In the genomic region with DNA sequence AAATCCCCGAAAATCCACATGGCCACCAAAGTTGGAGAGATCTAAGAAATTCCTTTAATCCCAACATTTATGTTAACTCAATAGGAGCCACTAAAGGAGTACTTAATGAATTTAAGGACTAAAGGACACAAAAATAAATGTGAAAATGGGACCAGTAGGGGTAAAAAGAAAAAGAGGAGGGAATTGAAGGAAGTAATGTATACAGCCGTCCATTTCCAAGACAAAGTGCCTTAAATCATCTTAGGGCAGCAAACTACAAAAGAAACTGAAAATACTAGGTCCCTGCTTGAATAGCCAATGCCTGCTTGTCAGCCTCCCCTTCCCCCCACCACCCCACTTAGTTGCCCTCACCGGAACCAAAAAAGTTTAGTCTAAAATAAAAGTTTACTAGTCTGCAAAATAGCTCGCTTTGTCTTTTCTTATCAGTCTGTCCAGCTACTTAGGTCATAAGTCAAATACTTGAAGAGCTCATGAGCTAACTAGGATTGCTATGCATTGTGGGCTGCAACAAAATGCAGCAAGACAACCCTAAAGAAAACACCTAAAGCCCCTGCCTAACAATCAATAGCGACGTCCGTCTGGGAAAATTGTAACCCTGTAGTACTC, we compare ENCODE assay signal across 1 cellular context.
A peak's percentile ranks its signal among the peaks of the same experiment; 100 is the strongest.
TF ChIP-seq lines count a peak whose summit lies in the region.

No MANE protein-coding gene starts in this region.

TF ChIP-seq in K562, 482 proteins besides CTCF, POLR2A, EP300 and RAD21 (continued from another document and continues in another):
- TF ChIP-seq, protein P1, sequence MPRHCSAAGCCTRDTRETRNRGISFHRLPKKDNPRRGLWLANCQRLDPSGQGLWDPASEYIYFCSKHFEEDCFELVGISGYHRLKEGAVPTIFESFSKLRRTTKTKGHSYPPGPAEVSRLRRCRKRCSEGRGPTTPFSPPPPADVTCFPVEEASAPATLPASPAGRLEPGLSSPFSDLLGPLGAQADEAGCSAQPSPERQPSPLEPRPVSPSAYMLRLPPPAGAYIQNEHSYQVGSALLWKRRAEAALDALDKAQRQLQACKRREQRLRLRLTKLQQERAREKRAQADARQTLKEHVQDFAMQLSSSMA (CRISPR knock-in tag; IDR thresholded peaks at IDR 0.05): no peak
- TF ChIP-seq, protein P2, sequence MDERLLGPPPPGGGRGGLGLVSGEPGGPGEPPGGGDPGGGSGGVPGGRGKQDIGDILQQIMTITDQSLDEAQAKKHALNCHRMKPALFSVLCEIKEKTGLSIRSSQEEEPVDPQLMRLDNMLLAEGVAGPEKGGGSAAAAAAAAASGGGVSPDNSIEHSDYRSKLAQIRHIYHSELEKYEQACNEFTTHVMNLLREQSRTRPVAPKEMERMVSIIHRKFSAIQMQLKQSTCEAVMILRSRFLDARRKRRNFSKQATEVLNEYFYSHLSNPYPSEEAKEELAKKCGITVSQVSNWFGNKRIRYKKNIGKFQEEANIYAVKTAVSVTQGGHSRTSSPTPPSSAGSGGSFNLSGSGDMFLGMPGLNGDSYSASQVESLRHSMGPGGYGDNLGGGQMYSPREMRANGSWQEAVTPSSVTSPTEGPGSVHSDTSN (CRISPR knock-in tag; IDR thresholded peaks at IDR 0.05; ENCODE audit: low read depth): no peak
- TF ChIP-seq, protein P2 (tag; conservative IDR thresholded peaks at IDR 0.05; ENCODE audit: low read depth): peak; percentile 64; the same call in 1 of the 2 replicates
- TF ChIP-seq, protein P3, sequence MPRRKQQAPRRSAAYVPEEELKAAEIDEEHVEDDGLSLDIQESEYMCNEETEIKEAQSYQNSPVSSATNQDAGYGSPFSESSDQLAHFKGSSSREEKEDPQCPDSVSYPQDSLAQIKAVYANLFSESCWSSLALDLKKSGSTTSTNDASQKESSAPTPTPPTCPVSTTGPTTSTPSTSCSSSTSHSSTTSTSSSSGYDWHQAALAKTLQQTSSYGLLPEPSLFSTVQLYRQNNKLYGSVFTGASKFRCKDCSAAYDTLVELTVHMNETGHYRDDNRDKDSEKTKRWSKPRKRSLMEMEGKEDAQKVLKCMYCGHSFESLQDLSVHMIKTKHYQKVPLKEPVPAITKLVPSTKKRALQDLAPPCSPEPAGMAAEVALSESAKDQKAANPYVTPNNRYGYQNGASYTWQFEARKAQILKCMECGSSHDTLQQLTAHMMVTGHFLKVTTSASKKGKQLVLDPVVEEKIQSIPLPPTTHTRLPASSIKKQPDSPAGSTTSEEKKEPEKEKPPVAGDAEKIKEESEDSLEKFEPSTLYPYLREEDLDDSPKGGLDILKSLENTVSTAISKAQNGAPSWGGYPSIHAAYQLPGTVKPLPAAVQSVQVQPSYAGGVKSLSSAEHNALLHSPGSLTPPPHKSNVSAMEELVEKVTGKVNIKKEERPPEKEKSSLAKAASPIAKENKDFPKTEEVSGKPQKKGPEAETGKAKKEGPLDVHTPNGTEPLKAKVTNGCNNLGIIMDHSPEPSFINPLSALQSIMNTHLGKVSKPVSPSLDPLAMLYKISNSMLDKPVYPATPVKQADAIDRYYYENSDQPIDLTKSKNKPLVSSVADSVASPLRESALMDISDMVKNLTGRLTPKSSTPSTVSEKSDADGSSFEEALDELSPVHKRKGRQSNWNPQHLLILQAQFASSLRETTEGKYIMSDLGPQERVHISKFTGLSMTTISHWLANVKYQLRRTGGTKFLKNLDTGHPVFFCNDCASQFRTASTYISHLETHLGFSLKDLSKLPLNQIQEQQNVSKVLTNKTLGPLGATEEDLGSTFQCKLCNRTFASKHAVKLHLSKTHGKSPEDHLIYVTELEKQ (CRISPR knock-in tag; IDR thresholded peaks at IDR 0.05): no peak
- TF ChIP-seq ZZZ3 (IDR thresholded peaks at IDR 0.05): no peak
- TF ChIP-seq, protein P4, sequence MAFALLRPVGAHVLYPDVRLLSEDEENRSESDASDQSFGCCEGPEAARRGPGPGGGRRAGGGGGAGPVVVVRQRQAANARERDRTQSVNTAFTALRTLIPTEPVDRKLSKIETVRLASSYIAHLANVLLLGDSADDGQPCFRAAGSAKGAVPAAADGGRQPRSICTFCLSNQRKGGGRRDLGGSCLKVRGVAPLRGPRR (CRISPR knock-in tag; IDR thresholded peaks at IDR 0.05): no peak
- TF ChIP-seq HNRNPL (IDR thresholded peaks at IDR 0.05; ENCODE audit: low read depth, low read length): no peak
- peak; percentile 34; the same call in 1 of the 2 replicates for TF ChIP-seq CREB1 (IDR thresholded peaks at IDR 0.05)
- TF ChIP-seq CREB1 (CRISPR knock-in tag; IDR thresholded peaks at IDR 0.05): no peak
- TF ChIP-seq CREM (IDR thresholded peaks at IDR 0.05; ENCODE audit: low read depth): 0 out of 2 replicates have a peak, but pooled peaks have one; percentile 25
- TF ChIP-seq, protein P5, sequence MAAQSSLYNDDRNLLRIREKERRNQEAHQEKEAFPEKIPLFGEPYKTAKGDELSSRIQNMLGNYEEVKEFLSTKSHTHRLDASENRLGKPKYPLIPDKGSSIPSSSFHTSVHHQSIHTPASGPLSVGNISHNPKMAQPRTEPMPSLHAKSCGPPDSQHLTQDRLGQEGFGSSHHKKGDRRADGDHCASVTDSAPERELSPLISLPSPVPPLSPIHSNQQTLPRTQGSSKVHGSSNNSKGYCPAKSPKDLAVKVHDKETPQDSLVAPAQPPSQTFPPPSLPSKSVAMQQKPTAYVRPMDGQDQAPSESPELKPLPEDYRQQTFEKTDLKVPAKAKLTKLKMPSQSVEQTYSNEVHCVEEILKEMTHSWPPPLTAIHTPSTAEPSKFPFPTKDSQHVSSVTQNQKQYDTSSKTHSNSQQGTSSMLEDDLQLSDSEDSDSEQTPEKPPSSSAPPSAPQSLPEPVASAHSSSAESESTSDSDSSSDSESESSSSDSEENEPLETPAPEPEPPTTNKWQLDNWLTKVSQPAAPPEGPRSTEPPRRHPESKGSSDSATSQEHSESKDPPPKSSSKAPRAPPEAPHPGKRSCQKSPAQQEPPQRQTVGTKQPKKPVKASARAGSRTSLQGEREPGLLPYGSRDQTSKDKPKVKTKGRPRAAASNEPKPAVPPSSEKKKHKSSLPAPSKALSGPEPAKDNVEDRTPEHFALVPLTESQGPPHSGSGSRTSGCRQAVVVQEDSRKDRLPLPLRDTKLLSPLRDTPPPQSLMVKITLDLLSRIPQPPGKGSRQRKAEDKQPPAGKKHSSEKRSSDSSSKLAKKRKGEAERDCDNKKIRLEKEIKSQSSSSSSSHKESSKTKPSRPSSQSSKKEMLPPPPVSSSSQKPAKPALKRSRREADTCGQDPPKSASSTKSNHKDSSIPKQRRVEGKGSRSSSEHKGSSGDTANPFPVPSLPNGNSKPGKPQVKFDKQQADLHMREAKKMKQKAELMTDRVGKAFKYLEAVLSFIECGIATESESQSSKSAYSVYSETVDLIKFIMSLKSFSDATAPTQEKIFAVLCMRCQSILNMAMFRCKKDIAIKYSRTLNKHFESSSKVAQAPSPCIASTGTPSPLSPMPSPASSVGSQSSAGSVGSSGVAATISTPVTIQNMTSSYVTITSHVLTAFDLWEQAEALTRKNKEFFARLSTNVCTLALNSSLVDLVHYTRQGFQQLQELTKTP (IDR thresholded peaks at IDR 0.05; ENCODE audit: low read depth in 1 of 2, partially characterized antibody in 2 of 2): no peak
- TF ChIP-seq, protein P6, sequence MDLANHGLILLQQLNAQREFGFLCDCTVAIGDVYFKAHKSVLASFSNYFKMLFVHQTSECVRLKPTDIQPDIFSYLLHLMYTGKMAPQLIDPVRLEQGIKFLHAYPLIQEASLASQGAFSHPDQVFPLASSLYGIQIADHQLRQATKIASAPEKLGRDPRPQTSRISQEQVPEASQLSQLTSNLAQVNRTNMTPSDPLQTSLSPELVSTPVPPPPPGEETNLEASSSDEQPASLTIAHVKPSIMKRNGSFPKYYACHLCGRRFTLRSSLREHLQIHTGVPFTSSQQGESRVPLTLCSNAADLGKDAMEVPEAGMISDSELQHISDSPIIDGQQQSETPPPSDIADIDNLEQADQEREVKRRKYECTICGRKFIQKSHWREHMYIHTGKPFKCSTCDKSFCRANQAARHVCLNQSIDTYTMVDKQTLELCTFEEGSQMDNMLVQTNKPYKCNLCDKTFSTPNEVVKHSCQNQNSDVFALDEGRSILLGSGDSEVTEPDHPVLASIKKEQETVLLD (IDR thresholded peaks at IDR 0.05): no peak
- TF ChIP-seq MXI1 (IDR thresholded peaks at IDR 0.05; ENCODE audit: low read depth, low read length): no peak
- TF ChIP-seq, protein P7, sequence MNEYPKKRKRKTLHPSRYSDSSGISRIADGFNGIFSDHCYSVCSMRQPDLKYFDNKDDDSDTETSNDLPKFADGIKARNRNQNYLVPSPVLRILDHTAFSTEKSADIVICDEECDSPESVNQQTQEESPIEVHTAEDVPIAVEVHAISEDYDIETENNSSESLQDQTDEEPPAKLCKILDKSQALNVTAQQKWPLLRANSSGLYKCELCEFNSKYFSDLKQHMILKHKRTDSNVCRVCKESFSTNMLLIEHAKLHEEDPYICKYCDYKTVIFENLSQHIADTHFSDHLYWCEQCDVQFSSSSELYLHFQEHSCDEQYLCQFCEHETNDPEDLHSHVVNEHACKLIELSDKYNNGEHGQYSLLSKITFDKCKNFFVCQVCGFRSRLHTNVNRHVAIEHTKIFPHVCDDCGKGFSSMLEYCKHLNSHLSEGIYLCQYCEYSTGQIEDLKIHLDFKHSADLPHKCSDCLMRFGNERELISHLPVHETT (CRISPR knock-in tag; conservative IDR thresholded peaks at IDR 0.05 in 1 of 2, IDR thresholded peaks at IDR 0.05 in 1 of 2): peak in 1 of 2 experiments; percentile 33; a peak in 1 of 4 replicates
- TF ChIP-seq FIP1L1 (IDR thresholded peaks at IDR 0.05; ENCODE audit: low read depth, low read length, poor library complexity, severe bottlenecking): no peak
- TF ChIP-seq, protein P8, sequence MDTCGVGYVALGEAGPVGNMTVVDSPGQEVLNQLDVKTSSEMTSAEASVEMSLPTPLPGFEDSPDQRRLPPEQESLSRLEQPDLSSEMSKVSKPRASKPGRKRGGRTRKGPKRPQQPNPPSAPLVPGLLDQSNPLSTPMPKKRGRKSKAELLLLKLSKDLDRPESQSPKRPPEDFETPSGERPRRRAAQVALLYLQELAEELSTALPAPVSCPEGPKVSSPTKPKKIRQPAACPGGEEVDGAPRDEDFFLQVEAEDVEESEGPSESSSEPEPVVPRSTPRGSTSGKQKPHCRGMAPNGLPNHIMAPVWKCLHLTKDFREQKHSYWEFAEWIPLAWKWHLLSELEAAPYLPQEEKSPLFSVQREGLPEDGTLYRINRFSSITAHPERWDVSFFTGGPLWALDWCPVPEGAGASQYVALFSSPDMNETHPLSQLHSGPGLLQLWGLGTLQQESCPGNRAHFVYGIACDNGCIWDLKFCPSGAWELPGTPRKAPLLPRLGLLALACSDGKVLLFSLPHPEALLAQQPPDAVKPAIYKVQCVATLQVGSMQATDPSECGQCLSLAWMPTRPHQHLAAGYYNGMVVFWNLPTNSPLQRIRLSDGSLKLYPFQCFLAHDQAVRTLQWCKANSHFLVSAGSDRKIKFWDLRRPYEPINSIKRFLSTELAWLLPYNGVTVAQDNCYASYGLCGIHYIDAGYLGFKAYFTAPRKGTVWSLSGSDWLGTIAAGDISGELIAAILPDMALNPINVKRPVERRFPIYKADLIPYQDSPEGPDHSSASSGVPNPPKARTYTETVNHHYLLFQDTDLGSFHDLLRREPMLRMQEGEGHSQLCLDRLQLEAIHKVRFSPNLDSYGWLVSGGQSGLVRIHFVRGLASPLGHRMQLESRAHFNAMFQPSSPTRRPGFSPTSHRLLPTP (IDR thresholded peaks at IDR 0.05; ENCODE audit: borderline replicate concordance, extremely low read depth, insufficient read length): no peak
- no peak for TF ChIP-seq ERF (CRISPR knock-in tag; IDR thresholded peaks at IDR 0.05)
- TF ChIP-seq CBFA2T3 (IDR thresholded peaks at IDR 0.05): peak; percentile 66
- TF ChIP-seq, protein P9, sequence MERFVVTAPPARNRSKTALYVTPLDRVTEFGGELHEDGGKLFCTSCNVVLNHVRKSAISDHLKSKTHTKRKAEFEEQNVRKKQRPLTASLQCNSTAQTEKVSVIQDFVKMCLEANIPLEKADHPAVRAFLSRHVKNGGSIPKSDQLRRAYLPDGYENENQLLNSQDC (CRISPR knock-in tag; IDR thresholded peaks at IDR 0.05): no peak
- TF ChIP-seq XRCC5 (IDR thresholded peaks at IDR 0.05; ENCODE audit: low read depth, low read length): no peak
- TF ChIP-seq, protein P10, sequence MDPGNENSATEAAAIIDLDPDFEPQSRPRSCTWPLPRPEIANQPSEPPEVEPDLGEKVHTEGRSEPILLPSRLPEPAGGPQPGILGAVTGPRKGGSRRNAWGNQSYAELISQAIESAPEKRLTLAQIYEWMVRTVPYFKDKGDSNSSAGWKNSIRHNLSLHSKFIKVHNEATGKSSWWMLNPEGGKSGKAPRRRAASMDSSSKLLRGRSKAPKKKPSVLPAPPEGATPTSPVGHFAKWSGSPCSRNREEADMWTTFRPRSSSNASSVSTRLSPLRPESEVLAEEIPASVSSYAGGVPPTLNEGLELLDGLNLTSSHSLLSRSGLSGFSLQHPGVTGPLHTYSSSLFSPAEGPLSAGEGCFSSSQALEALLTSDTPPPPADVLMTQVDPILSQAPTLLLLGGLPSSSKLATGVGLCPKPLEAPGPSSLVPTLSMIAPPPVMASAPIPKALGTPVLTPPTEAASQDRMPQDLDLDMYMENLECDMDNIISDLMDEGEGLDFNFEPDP (CRISPR knock-in tag; IDR thresholded peaks at IDR 0.05): no peak
- TF ChIP-seq ZFX (CRISPR knock-in tag; IDR thresholded peaks at IDR 0.05): no peak
- no peak for TF ChIP-seq STAT5A (IDR thresholded peaks at IDR 0.05; ENCODE audit: borderline replicate concordance, low read length)
- TF ChIP-seq MCM2 (IDR thresholded peaks at IDR 0.05; ENCODE audit: low read depth): no peak
- no peak for TF ChIP-seq HDGF (IDR thresholded peaks at IDR 0.05)
- no peak for TF ChIP-seq FOSL1 (tag; conservative IDR thresholded peaks at IDR 0.05)
- no peak for TF ChIP-seq NFIX (CRISPR knock-in tag; IDR thresholded peaks at IDR 0.05; ENCODE audit: low read depth)
- no peak for TF ChIP-seq THRAP3 (IDR thresholded peaks at IDR 0.05; ENCODE audit: borderline replicate concordance)
- TF ChIP-seq, protein P11, sequence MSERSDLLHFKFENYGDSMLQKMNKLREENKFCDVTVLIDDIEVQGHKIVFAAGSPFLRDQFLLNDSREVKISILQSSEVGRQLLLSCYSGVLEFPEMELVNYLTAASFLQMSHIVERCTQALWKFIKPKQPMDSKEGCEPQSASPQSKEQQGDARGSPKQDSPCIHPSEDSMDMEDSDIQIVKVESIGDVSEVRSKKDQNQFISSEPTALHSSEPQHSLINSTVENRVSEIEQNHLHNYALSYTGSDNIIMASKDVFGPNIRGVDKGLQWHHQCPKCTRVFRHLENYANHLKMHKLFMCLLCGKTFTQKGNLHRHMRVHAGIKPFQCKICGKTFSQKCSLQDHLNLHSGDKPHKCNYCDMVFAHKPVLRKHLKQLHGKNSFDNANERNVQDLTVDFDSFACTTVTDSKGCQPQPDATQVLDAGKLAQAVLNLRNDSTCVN (CRISPR knock-in tag; IDR thresholded peaks at IDR 0.05): no peak
- no peak for TF ChIP-seq HOXB6 (CRISPR knock-in tag; IDR thresholded peaks at IDR 0.05; ENCODE audit: borderline replicate concordance)
- TF ChIP-seq SMAD4 (CRISPR knock-in tag; conservative IDR thresholded peaks at IDR 0.05): peak; percentile 74
- TF ChIP-seq MEIS2 (IDR thresholded peaks at IDR 0.05; ENCODE audit: partially characterized antibody): peak; percentile 74
- TF ChIP-seq TRIM24 (IDR thresholded peaks at IDR 0.05): peak in 1 of 2 experiments; percentile 37; a peak in 1 of 4 replicates
- no peak for TF ChIP-seq TBP (optimal IDR thresholded peaks at IDR 0.05; ENCODE audit: low read depth, low read length)
- TF ChIP-seq NCOA2 (IDR thresholded peaks at IDR 0.05; ENCODE audit: partially characterized antibody in 2 of 2): no peak
